Comparison of ENCODE assay signal across 8 cellular contexts in genomic region chr2:74032909-74033261, GRCh38. TPM values are rescaled to one million over a fixed set of nuclear protein-coding genes. Genes with fewer than 3 reads are reported as not detected.
DNase-seq lines count a peak whose midpoint lies in the region; ATAC-seq, FAIRE-seq and TF ChIP-seq lines count a peak whose summit lies in the region.

No MANE protein-coding gene starts in this region.

- H3K27ac ChIP-seq in CD8-positive, alpha-beta T cell (ENCODE audit: low read depth, low read length), result peak overlapping the region; percentile 26

- no peak for FAIRE-seq in GM12892 (lab: Jason Lieb, UNC)

- no peak for TF ChIP-seq CTCF in CD8-positive, alpha-beta T cell (IDR thresholded peaks at IDR 0.05)

- peak overlapping the region; percentile 31 for H3K4me3 ChIP-seq in CD8-positive, alpha-beta T cell (ENCODE audit: low read depth, low read length)

- H3K36me3 Mint-ChIP-seq in CD8-positive, alpha-beta T cell, result no peaks in the 10 kb centered on the region
- peaks cover 20% of the 10 kb centered on the region for H3K36me3 Mint-ChIP-seq in central memory CD8-positive, alpha-beta T cell (ENCODE audit: insufficient read depth)

- H3K27ac Mint-ChIP-seq in CD8-positive, alpha-beta T cell, result peak overlapping the region; percentile 96
- H3K27ac Mint-ChIP-seq in central memory CD8-positive, alpha-beta T cell (ENCODE audit: low read depth), result peak overlapping the region; percentile 94

- no peaks in the 10 kb centered on the region for H3K27me3 Mint-ChIP-seq in CD8-positive, alpha-beta T cell (ENCODE audit: low read depth)
- H3K27me3 Mint-ChIP-seq in central memory CD8-positive, alpha-beta T cell, result no peaks in the 10 kb centered on the region

- CTCF ChIA-PET in CD8-positive, alpha-beta T cell (lab: Charles Lee), result interaction anchor here (0.8 to 1.4 kb wide), 3 partner anchors 19 to 87 kb away, joined by 3 to 4 read pairs (median 4); no protein-coding TSS in a partner anchor

- peaks cover 85% of the 10 kb centered on the region for H3K4me1 Mint-ChIP-seq in CD8-positive, alpha-beta T cell (ENCODE audit: low read depth)
- peaks cover 71% of the 10 kb centered on the region for H3K4me1 Mint-ChIP-seq in central memory CD8-positive, alpha-beta T cell

- intact Hi-C loops in CD8-positive, alpha-beta T cell (cut with DNase I, micrococcal nuclease), result loop anchor here in 1 of 2 experiments (5.0 kb wide), 1 partner anchor 51 kb away; the partner anchor contains the start of gene TET3

- no peaks in the 10 kb centered on the region for H3K9me3 ChIP-seq in CD8-positive, alpha-beta T cell (ENCODE audit: low read length)

- H3K4me1 ChIP-seq in CD8-positive, alpha-beta T cell (ENCODE audit: insufficient read depth, low read length), result peaks cover 62% of the 10 kb centered on the region

- peak; percentile 14 for ATAC-seq in CD8-positive, alpha-beta T cell
- ATAC-seq in GM19438 (IDR thresholded peaks at IDR 0.05; ENCODE audit: low read depth, unreplicated experiment), result peak; percentile 11
- ATAC-seq in HG03175 (IDR thresholded peaks at IDR 0.05; ENCODE audit: unreplicated experiment), result peak; percentile 10
- ATAC-seq in central memory CD8-positive, alpha-beta T cell (replicated peaks; ENCODE audit: extremely low read depth, poor library complexity, severe bottlenecking), result peak; percentile 5

- POLR2A ChIA-PET in CD8-positive, alpha-beta T cell (lab: Charles Lee), result interaction anchor here (0.6 to 1.2 kb wide), 5 partner anchors 8 to 92 kb away, joined by 3 to 4 read pairs (median 3); no protein-coding TSS in a partner anchor

- TF ChIP-seq POLR2A in GM12892 (IDR thresholded peaks at IDR 0.05; ENCODE audit: low read depth, low read length), result no peak

- peak overlapping the region; percentile 92 for H3K4me3 Mint-ChIP-seq in CD8-positive, alpha-beta T cell
- peak overlapping the region; percentile 78 for H3K4me3 Mint-ChIP-seq in central memory CD8-positive, alpha-beta T cell

- no peak for DNase-seq in CD8-positive, alpha-beta T cell
- DNase-seq in central memory CD8-positive, alpha-beta T cell (ENCODE audit: low spot score in 2 of 2), result no peak
- DNase-seq in GM12892 (ENCODE audit: insufficient read length) (no peak), cerebellar nuclear complex (lab: John Stamatoyannopoulos, UW) (no peak), cerebellum (ENCODE audit: low spot score) (no peak)
- no peak for DNase-seq in stimulated activated naive CD4-positive, alpha-beta T cell treated with Interleukin-2 at 50 U/mL for 16 hours (lab: John Stamatoyannopoulos, UW)

- no peaks in the 10 kb centered on the region for H3K27me3 ChIP-seq in CD8-positive, alpha-beta T cell (ENCODE audit: insufficient read depth, low read length)

- H3K9me3 Mint-ChIP-seq in CD8-positive, alpha-beta T cell, result no peaks in the 10 kb centered on the region
- no peaks in the 10 kb centered on the region for H3K9me3 Mint-ChIP-seq in central memory CD8-positive, alpha-beta T cell

- H3K36me3 ChIP-seq in CD8-positive, alpha-beta T cell (ENCODE audit: insufficient read depth, low read length), result no peaks in the 10 kb centered on the region

RNA-seq across cellular contexts. Expression of gene TET3, which starts 48.2 kb away (rescaled TPM):
- 10 to 100 TPM; 25.4 to 26.2 TPM for total RNA-seq in CD8-positive, alpha-beta T cell
- polyA plus RNA-seq in GM12892 (2012; ENCODE audit: missing spikeins), result 12.0 TPM
- total RNA-seq in cerebellum, result 22.0 TPM
